ENCODE assay signal across 29 cellular contexts in the genomic region with DNA sequence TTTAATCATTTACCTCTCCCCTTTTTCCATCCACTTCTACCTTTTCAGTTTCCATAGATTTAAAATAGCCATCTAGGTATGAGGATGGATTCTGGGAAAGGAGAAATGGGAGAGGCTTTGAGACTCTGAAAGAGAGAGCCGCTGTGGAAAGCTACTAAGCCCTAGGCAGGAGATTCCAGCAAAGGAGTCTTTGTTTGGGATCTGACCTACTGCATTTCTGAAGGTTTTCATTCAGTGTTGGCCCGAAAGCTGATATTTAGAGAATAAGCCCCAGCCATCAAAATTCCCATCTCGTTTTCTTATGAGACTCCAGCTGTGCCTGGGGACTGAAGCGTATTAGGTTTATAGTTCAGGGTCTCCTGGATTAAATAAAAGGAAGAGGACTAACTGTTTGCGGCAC. TPM values are rescaled to one million over a fixed set of nuclear protein-coding genes. Genes with fewer than 3 reads are reported as not detected.
"Had no signal": no experiment of that assay in that cellular context is flagged by ENCODE, and none has a peak within 500 bp of the region (broad histone marks: within the 10 kb centered on the region; RNA-seq: fewer than 3 reads in every experiment).

No MANE protein-coding gene starts in this region.

- ATAC-seq: activated CD8-positive, alpha-beta memory T cell treated with anti-CD3 and anti-CD28 coated beads, Interleukin-2, amount 10 ng/mL, durations not matched to agents 7 days and 5 days; activated naive CD4-positive, alpha-beta T cell treated with anti-CD3 and anti-CD28 coated beads, Interleukin-2, amount 50 U/mL, for 72 hours; activated naive CD8-positive, alpha-beta T cell treated with anti-CD3 and anti-CD28 coated beads, Interleukin-2, amount 50 U/mL, for 24 hours; body of pancreas had no signal

- H3K27me3 ChIP-seq: ascending aorta, body of pancreas, Peyer's patch, SJCRH30 had no signal

- H3K9me3 ChIP-seq: ascending aorta, body of pancreas, Peyer's patch, SJCRH30 had no signal

- H3K27ac ChIP-seq: ascending aorta, body of pancreas, Peyer's patch, RWPE1, SJCRH30 had no signal

- H3K4me1 ChIP-seq: ascending aorta, Peyer's patch, SJCRH30 had no signal

- H3K4me3 ChIP-seq: ascending aorta, body of pancreas, Peyer's patch, SJCRH30 had no signal

- H3K9me3 Mint-ChIP-seq: activated naive CD8-positive, alpha-beta T cell treated with anti-CD3 and anti-CD28 coated beads, Interleukin-2, amount 50 U/mL, for 24 hours; central memory CD8-positive, alpha-beta T cell had no signal

- DNase-seq: activated CD4-positive, alpha-beta T cell treated with anti-CD3 and anti-CD28 coated beads for 48 hours; activated CD4-positive, alpha-beta T cell treated with anti-CD3 and anti-CD28 coated beads, Interleukin-2, amount 50 U/mL, for 4 hours; activated CD4-positive, CD25-positive, alpha-beta regulatory T cell treated with anti-CD3 and anti-CD28 coated beads, Interleukin-2, amount 50 U/mL, for 72 hours; activated CD8-positive, alpha-beta memory T cell treated with anti-CD3 and anti-CD28 coated beads, Interleukin-2, amount 10 ng/mL, durations not matched to agents 7 days and 5 days; activated effector memory CD4-positive, alpha-beta T cell treated with Interleukin-2 at 50 U/mL for 16 hours; activated naive CD4-positive, alpha-beta T cell; activated naive CD8-positive, alpha-beta T cell treated with anti-CD3 and anti-CD28 coated beads, Interleukin-2, amount 50 U/mL, for 24 hours; activated T-cell treated with anti-CD3 and anti-CD28 coated beads, Interleukin-2, amount 50 U/mL, for 24 hours; amniotic stem cell; body of pancreas; MM.1S; NCI-H1105; NCI-H1436; NCI-H1694 treated with DMSO at 0.1 percent for 48 hours; NCI-H2029 treated with DMSO at 0.1 percent for 48 hours; NCI-H345; NCI-H510A; NCI-H526 treated with DMSO at 0.1 percent for 48 hours; NK-92 treated with Interleukin-12 subunit alpha and Interleukin-12 subunit beta, amount 100 ng/mL, for 24 hours; OCI-M1; Peyer's patch; Right ventricle myocardium superior had no signal

- H3K36me3 ChIP-seq: ascending aorta, SJCRH30 had no signal

- H3K27me3 Mint-ChIP-seq: activated CD8-positive, alpha-beta memory T cell treated with anti-CD3 and anti-CD28 coated beads, Interleukin-2, amount 10 ng/mL, durations not matched to agents 7 days and 5 days; activated naive CD8-positive, alpha-beta T cell treated with anti-CD3 and anti-CD28 coated beads, Interleukin-2, amount 50 U/mL, for 24 hours; activated T-cell treated with anti-CD3 and anti-CD28 coated beads, Interleukin-2, amount 50 U/mL, for 24 hours had no signal

- H3K27ac Mint-ChIP-seq: activated CD8-positive, alpha-beta memory T cell treated with anti-CD3 and anti-CD28 coated beads, Interleukin-2, amount 10 ng/mL, durations not matched to agents 7 days and 5 days; activated naive CD4-positive, alpha-beta T cell treated with anti-CD3 and anti-CD28 coated beads, Interleukin-2, amount 50 U/mL, for 72 hours; activated naive CD8-positive, alpha-beta T cell treated with anti-CD3 and anti-CD28 coated beads, Interleukin-2, amount 50 U/mL, for 24 hours; activated T-cell treated with anti-CD3 and anti-CD28 coated beads, Interleukin-2, amount 50 U/mL, for 24 hours; activated T-helper 1 cell treated with anti-CD3 and anti-CD28 coated beads, Interleukin-12 subunit alpha, Interleukin-12 subunit beta, Interleukin-2, Interleukin-4 antibody, amounts not matched to agents 30 ng/mL and 10 ng/mL and 1 ng/mL, durations not matched to agents 14 hours and 24 hours and 36 hours; T-helper 1 cell treated with Interleukin-12 subunit alpha and Interleukin-12 subunit beta and Interleukin-4 antibody, amounts not matched to agents 30 μg/mL and 1 μg/mL, for 36 hours had no signal

- H3K4me3 Mint-ChIP-seq: activated CD8-positive, alpha-beta memory T cell treated with anti-CD3 and anti-CD28 coated beads, Interleukin-2, amount 10 ng/mL, durations not matched to agents 7 days and 5 days; activated naive CD8-positive, alpha-beta T cell treated with anti-CD3 and anti-CD28 coated beads, Interleukin-2, amount 50 U/mL, for 24 hours; activated T-cell treated with anti-CD3 and anti-CD28 coated beads, Interleukin-2, amount 50 U/mL, for 24 hours; activated T-helper 1 cell treated with anti-CD3 and anti-CD28 coated beads, Interleukin-12 subunit alpha, Interleukin-12 subunit beta, Interleukin-2, Interleukin-4 antibody, amounts not matched to agents 30 ng/mL and 10 ng/mL and 1 ng/mL, durations not matched to agents 14 hours and 24 hours and 36 hours; central memory CD8-positive, alpha-beta T cell; T-helper 1 cell treated with Interleukin-12 subunit alpha and Interleukin-12 subunit beta and Interleukin-4 antibody, amounts not matched to agents 30 μg/mL and 1 μg/mL, for 36 hours had no signal

RNA-seq across cellular contexts. Expression of gene LIPH, which starts 19.5 kb away (rescaled TPM):
- total RNA-seq: activated CD8-positive, alpha-beta memory T cell treated with anti-CD3 and anti-CD28 coated beads, Interleukin-2, amount 10 ng/mL, durations not matched to agents 7 days and 5 days; activated naive CD4-positive, alpha-beta T cell treated with anti-CD3 and anti-CD28 coated beads, Interleukin-2, amount 50 U/mL, for 72 hours; activated T-helper 1 cell treated with anti-CD3 and anti-CD28 coated beads, Interleukin-12 subunit alpha, Interleukin-12 subunit beta, Interleukin-2, Interleukin-4 antibody, amounts not matched to agents 30 ng/mL and 10 ng/mL and 1 ng/mL, durations not matched to agents 14 hours and 24 hours and 36 hours had no signal
